19 cellular contexts compared by ENCODE assay signal in the genomic region with DNA sequence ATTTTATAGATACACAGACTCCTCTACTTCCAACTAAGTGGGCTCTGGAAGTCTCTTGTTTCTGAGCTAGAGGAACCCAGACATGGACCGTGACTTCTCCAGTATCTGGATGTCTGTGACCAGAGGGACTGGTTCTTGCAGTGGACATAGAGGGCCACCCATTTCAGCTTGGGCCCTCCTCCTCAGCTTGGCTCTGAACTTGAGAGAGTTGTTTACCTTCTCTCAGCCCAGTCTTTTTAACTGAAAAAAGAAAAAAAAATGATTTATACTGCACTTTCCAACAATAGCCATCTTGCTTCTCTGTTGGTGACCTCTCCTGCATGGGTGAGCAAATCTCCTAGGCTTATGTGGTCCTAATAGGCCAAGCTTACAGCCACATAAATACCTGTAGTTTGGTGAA.
"Had no signal": no experiment of that assay in that cellular context is flagged by ENCODE, and none has a peak within 500 bp of the region (broad histone marks: within the 10 kb centered on the region; RNA-seq: fewer than 3 reads in every experiment).

No MANE protein-coding gene starts in this region.

- DNase-seq: activated CD4-positive, alpha-beta T cell treated with anti-CD3 and anti-CD28 coated beads, Interleukin-2, amount 50 U/mL, for 48 hours; activated CD4-positive, CD25-positive, alpha-beta regulatory T cell treated with anti-CD3 and anti-CD28 coated beads, Interleukin-2, amount 50 U/mL, for 72 hours; activated effector memory CD4-positive, alpha-beta T cell treated with anti-CD3 and anti-CD28 coated beads, Interleukin-2, amount 50 U/mL, for 16 hours; activated T-cell treated with anti-CD3 and anti-CD28 coated beads, Interleukin-2, amount 50 U/mL, for 24 hours; adrenal gland; hippocampal formation; left lung; mucosa of descending colon; natural killer cell; small intestine; stimulated activated CD4-positive, alpha-beta T cell treated with anti-CD3 and anti-CD28 coated beads, Interleukin-4, amount 100 ng/mL, for 4 hours; stimulated activated CD8-positive, alpha-beta memory T cell treated with anti-CD3 and anti-CD28 coated beads, Interleukin-4, amount 100 ng/mL, for 48 hours; stimulated activated naive CD8-positive, alpha-beta T cell treated with anti-CD3 and anti-CD28 coated beads, Interleukin-15, Interleukin-2, amounts not matched to agents 100 U/mL and 50 U/mL, for 24 hours; T1000 had no signal

- H3K27me3 Mint-ChIP-seq: activated naive CD4-positive, alpha-beta T cell treated with anti-CD3 and anti-CD28 coated beads, Interleukin-2, amount 50 U/mL, for 24 hours; activated T-cell treated with anti-CD3 and anti-CD28 coated beads, Interleukin-2, amount 50 U/mL, for 24 hours; type B pancreatic cell had no signal

- H3K9me3 Mint-ChIP-seq: activated naive CD4-positive, alpha-beta T cell treated with anti-CD3 and anti-CD28 coated beads, Interleukin-2, amount 50 U/mL, for 24 hours; activated T-cell treated with anti-CD3 and anti-CD28 coated beads, Interleukin-2, amount 50 U/mL, for 24 hours; natural killer cell; type B pancreatic cell had no signal

- H3K4me1 Mint-ChIP-seq: activated naive CD4-positive, alpha-beta T cell treated with anti-CD3 and anti-CD28 coated beads, Interleukin-2, amount 50 U/mL, for 24 hours; natural killer cell had no signal

- H3K4me1 ChIP-seq: adrenal gland, left lung, right atrium auricular region, suprapubic skin had no signal

- H3K9me3 ChIP-seq: adrenal gland, left lung, mucosa of descending colon, right atrium auricular region, suprapubic skin had no signal

- H3K27me3 ChIP-seq: adrenal gland, cardiac muscle cell, left lung, right atrium auricular region, suprapubic skin had no signal

- H3K4me3 Mint-ChIP-seq: activated naive CD4-positive, alpha-beta T cell treated with anti-CD3 and anti-CD28 coated beads, Interleukin-2, amount 50 U/mL, for 24 hours; activated T-cell treated with anti-CD3 and anti-CD28 coated beads, Interleukin-2, amount 50 U/mL, for 24 hours; natural killer cell; type B pancreatic cell had no signal

- H3K27ac ChIP-seq: adrenal gland, cardiac muscle cell, left lung, right atrium auricular region, suprapubic skin had no signal

- H3K27ac Mint-ChIP-seq: activated naive CD4-positive, alpha-beta T cell treated with anti-CD3 and anti-CD28 coated beads, Interleukin-2, amount 50 U/mL, for 24 hours; activated T-cell treated with anti-CD3 and anti-CD28 coated beads, Interleukin-2, amount 50 U/mL, for 24 hours; natural killer cell; type B pancreatic cell had no signal

- ATAC-seq: left lung; mucosa of descending colon; natural killer cell; stimulated activated naive CD8-positive, alpha-beta T cell treated with anti-CD3 and anti-CD28 coated beads, Interleukin-15, Interleukin-2, amounts not matched to agents 100 U/mL and 50 U/mL, for 24 hours had no signal

- H3K4me3 ChIP-seq: adrenal gland, cardiac muscle cell, left lung, mucosa of descending colon, right atrium auricular region, suprapubic skin had no signal
